Comparison of ENCODE assay signal across 8 cellular contexts in the genomic region with DNA sequence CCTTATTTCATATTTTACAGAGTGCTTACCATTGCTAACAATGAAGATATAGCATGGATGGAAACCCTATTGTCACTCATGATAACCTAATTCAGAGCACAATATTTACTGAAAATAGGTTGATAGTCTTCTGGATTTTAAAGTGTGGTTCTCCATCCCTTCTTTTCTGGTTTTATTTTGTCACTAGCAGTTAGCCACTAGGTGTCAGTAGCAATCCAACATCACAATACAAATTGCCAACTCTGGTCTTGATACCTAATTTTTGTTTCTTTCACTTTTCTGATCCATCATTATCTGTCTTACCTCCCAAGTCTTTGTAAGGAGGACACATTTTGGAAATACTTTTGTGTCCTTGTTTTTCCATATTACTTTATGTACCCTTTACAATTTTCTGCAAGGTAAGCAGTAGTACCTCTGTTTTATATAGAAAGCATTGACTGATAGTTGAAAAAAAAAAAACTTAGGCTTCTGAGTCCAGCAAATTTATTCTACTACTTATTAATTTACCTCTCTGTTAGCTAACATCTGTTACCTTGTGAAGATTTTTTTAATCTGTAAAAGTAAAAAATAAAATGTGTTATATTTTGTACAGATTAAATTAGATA. TPM values are rescaled to one million over a fixed set of nuclear protein-coding genes. Genes with fewer than 3 reads are reported as not detected.
DNase-seq lines count a peak whose midpoint lies in the region; ATAC-seq, FAIRE-seq and TF ChIP-seq lines count a peak whose summit lies in the region.

No MANE protein-coding gene starts in this region.

- H3K9me3 ChIP-seq in spleen = no peaks in the 10 kb centered on the region

- peaks cover 0 to 3% (median 0%) of the 10 kb centered on the region in 6 donors for H3K4me1 ChIP-seq in spleen

- intact Hi-C loops in spleen (cut with DNase I; ENCODE audit: low total_unique reads) = loop anchor here (2.0 kb wide), 1 partner anchor 231 kb away; no protein-coding TSS in a partner anchor

- H3K4me3 ChIP-seq in AG09309 (ENCODE audit: control insufficient read depth, low read depth, low read length) (no peak overlapping the region), spleen (no peak overlapping the region)

- TF ChIP-seq POLR2A in GM12892 (IDR thresholded peaks at IDR 0.05; ENCODE audit: low read depth, low read length) (no peak), spleen (IDR thresholded peaks at IDR 0.05) (no peak)

- FAIRE-seq in GM12892 (lab: Jason Lieb, UNC) = peak; percentile 82

- ATAC-seq in HG03103 (IDR thresholded peaks at IDR 0.05; ENCODE audit: low read depth, unreplicated experiment) = peak; percentile 82

- TF ChIP-seq CTCF in AG09309 (IDR thresholded peaks at IDR 0.05; ENCODE audit: control insufficient read depth, insufficient read depth, low read depth, low read length, missing control alignments) (peak; percentile 66), spleen (IDR thresholded peaks at IDR 0.05 in 8 of 11, conservative IDR thresholded peaks at IDR 0.05 in 3 of 11) (peak in 10 of 11 experiments; percentile 45 to 88 (median 69))

- H3K27ac ChIP-seq in spleen = no peak overlapping the region

- H3K27me3 ChIP-seq in spleen (replicated peaks in 1 of 7) = no peaks in the 10 kb centered on the region

- H3K36me3 ChIP-seq in spleen = peaks cover 0 to 18% (median 2%) of the 10 kb centered on the region in 6 donors

- DNase-seq in AG09309 (ENCODE audit: low read depth) (peak; percentile 25), GM12892 (ENCODE audit: insufficient read length) (no peak), NCI-H2171 treated with DMSO at 0.1 percent for 48 hours (lab: John Stamatoyannopoulos, UW) (peak; percentile 81), amniotic epithelial cell (ENCODE audit: low read depth) (peak; percentile 50), hepatic stellate cell (ENCODE audit: low spot score) (peak; percentile 3), spleen (no peak)
- DNase-seq in activated CD4-positive, alpha-beta T cell treated with anti-CD3 and anti-CD28 coated beads for 1 hour = no peak

RNA-seq across cellular contexts. Expression of a gene that starts 28.3 kb away (rescaled TPM):
- 2.6 TPM for polyA plus RNA-seq in GM12892 (2012; ENCODE audit: missing spikeins)
- total RNA-seq in spleen = 10 to 100 TPM; 15.9 to 22.6 (median 19.8) TPM
- 1 to 10 TPM; 1.5 to 2.6 (median 1.5) TPM for polyA plus RNA-seq in spleen

RNA-seq across cellular contexts. Expression of a gene that starts 29.0 kb away (rescaled TPM):
- polyA plus RNA-seq in GM12892 (2012; ENCODE audit: missing spikeins) = 4.4 TPM
- total RNA-seq in spleen = 1 to 10 TPM; 3.5 to 6.9 (median 5.5) TPM
- 1 to 10 TPM; 1.3 to 1.8 (median 1.3) TPM for polyA plus RNA-seq in spleen

Comparison
In these comparisons a context has a peak if more than half of its experiments do, and no peak if none do; other contexts are left out.
1. DNase-seq: peak in AG09309 (single experiment), NCI-H2171 treated with DMSO at 0.1 percent for 48 hours (single experiment), amniotic epithelial cell (single experiment) and hepatic stellate cell (single experiment); none in GM12892 (single experiment), spleen (single experiment) and activated CD4-positive, alpha-beta T cell treated with anti-CD3 and anti-CD28 coated beads for 1 hour (single experiment).